8 cellular contexts compared by ENCODE assay signal in genomic region chrX:71095971-71096701, GRCh38. TPM values are rescaled to one million over a fixed set of nuclear protein-coding genes. Genes with fewer than 3 reads are reported as not detected.
DNase-seq lines count a peak whose midpoint lies in the region; ATAC-seq and TF ChIP-seq lines count a peak whose summit lies in the region.

No MANE protein-coding gene starts in this region.

- H3K4me1 Mint-ChIP-seq in memory B cell: peaks cover 13% of the 10 kb centered on the region

- peak overlapping the region; percentile 95 for H3K4me2 ChIP-seq in PC-9

- H3K9me2 ChIP-seq in PC-9 (ENCODE audit: insufficient read depth): no peaks in the 10 kb centered on the region

- H3K4me3 ChIP-seq in PC-9 (peak overlapping the region; percentile 68), colonic mucosa (peak overlapping the region; percentile 50), tibial artery (peak overlapping the region; percentile 61 to 66)

- peak overlapping the region; percentile 64 to 77 for H3K9ac ChIP-seq in colonic mucosa (ENCODE audit: low read depth in 2 of 2, low read length in 2 of 2)

- no peaks in the 10 kb centered on the region for H3K9me3 Mint-ChIP-seq in memory B cell

- H3K4me1 ChIP-seq in PC-9 (replicated peaks; ENCODE audit: insufficient read depth) (no peaks in the 10 kb centered on the region), colonic mucosa (no peaks in the 10 kb centered on the region), tibial artery (peaks cover 0 to 20% (median 8%) of the 10 kb centered on the region in 4 donors)

- CTCF ChIA-PET in PC-9 (lab: Charles Lee): no interaction called here

- H3K27ac ChIP-seq in PC-9: no peak overlapping the region
- peak overlapping the region; percentile 36 for H3K27ac ChIP-seq in colonic mucosa
- peak overlapping the region; percentile 76 to 79 for H3K27ac ChIP-seq in tibial artery

- H3F3A ChIP-seq in PC-9 (ENCODE audit: insufficient read depth, low read depth): no peaks in the 10 kb centered on the region

- H3K9me3 ChIP-seq in PC-9 (ENCODE audit: insufficient read depth, low read depth): no peaks in the 10 kb centered on the region
- no peaks in the 10 kb centered on the region for H3K9me3 ChIP-seq in colonic mucosa
- H3K9me3 ChIP-seq in tibial artery: no peaks in the 10 kb centered on the region

- no peaks in the 10 kb centered on the region for H3K36me3 ChIP-seq in PC-9 (ENCODE audit: low read depth)
- H3K36me3 ChIP-seq in colonic mucosa: no peaks in the 10 kb centered on the region
- H3K36me3 ChIP-seq in tibial artery: no peaks in the 10 kb centered on the region

- H3K27me3 Mint-ChIP-seq in memory B cell: no peaks in the 10 kb centered on the region

- TF ChIP-seq CTCF in PC-9 (conservative IDR thresholded peaks at IDR 0.05) (no peak), colonic mucosa (IDR thresholded peaks at IDR 0.05) (no peak), tibial artery (IDR thresholded peaks at IDR 0.05) (no peak)

- peak overlapping the region; percentile 96 for H3K4me3 Mint-ChIP-seq in memory B cell

- BruUV-seq in PC-9 (replicated peaks; lab: Mats Ljungman, UMichigan): TSS peak; percentile 72

- peak overlapping the region; percentile 97 for H3K27ac Mint-ChIP-seq in memory B cell

- POLR2A ChIA-PET in PC-9 (lab: Charles Lee; ENCODE audit: unreplicated experiment): no interaction called here

- no peaks in the 10 kb centered on the region for H4K20me1 ChIP-seq in PC-9 (ENCODE audit: insufficient read depth)

- peak; percentile 16 for ATAC-seq in HG02763 (IDR thresholded peaks at IDR 0.05; ENCODE audit: unreplicated experiment)
- peak; percentile 41 for ATAC-seq in memory B cell (ENCODE audit: low read depth)

- no peaks in the 10 kb centered on the region for H3K27me3 ChIP-seq in PC-9 (ENCODE audit: insufficient read depth, low read depth)
- H3K27me3 ChIP-seq in colonic mucosa: no peaks in the 10 kb centered on the region
- no peaks in the 10 kb centered on the region for H3K27me3 ChIP-seq in tibial artery

- intact Hi-C loops in PC-9 (cut with micrococcal nuclease; ENCODE audit: unreplicated experiment) (no loop called here), colonic mucosa (cut with DNase I) (no loop called here), tibial artery (cut with DNase I; ENCODE audit: low total_unique reads) (loop anchor here (10.0 kb wide), 1 partner anchor 79 kb away; no protein-coding TSS in a partner anchor)

- no peaks in the 10 kb centered on the region for H3K79me2 ChIP-seq in PC-9 (ENCODE audit: low read depth)

- DNase-seq in NCI-H1417 (lab: John Stamatoyannopoulos, UW): peak; percentile 31 to 71 (median 56)
- no peak for DNase-seq in NCI-H1417 treated with DMSO at 0.1 percent for 48 hours (lab: John Stamatoyannopoulos, UW)
- DNase-seq in PC-9: peak in 1 of 2 experiments; percentile 14
- peak; percentile 69 for DNase-seq in colonic mucosa
- DNase-seq in memory B cell (ENCODE audit: low spot score in 2 of 2): no peak
- peak in 1 of 2 donors; percentile 84 for DNase-seq in tibial artery
- no peak for DNase-seq in stimulated activated naive CD4-positive, alpha-beta T cell treated with Interleukin-2 at 50 U/mL for 16 hours (lab: John Stamatoyannopoulos, UW)

- no peaks in the 10 kb centered on the region for H3K36me3 Mint-ChIP-seq in memory B cell

- peak overlapping the region; percentile 90 for H2AFZ ChIP-seq in PC-9

RNA-seq across cellular contexts. Expression of gene FOXO4, which starts 0.5 kb away (rescaled TPM):
- 22.0 and 29.3 TPM in 2 replicates for total RNA-seq in PC-9 (2021)
- 10 to 100 TPM; 23.4 to 47.4 TPM for total RNA-seq in colonic mucosa

RNA-seq across cellular contexts. Expression of gene CXorf65, which starts 10.4 kb away (rescaled TPM):
- total RNA-seq in PC-9 (2021): not detected in 2 replicates
- total RNA-seq in colonic mucosa: not detected

RNA-seq across cellular contexts. Expression of gene IL2RG, which starts 15.2 kb away (rescaled TPM):
- total RNA-seq in PC-9 (2021) (not detected in 2 replicates), colonic mucosa (10 to 100 TPM; 46.0 to 61.0 TPM)

RNA-seq across cellular contexts. Expression of gene MED12, which starts 22.3 kb away (rescaled TPM):
- 32.7 and 51.6 TPM in 2 replicates for total RNA-seq in PC-9 (2021)
- 10 to 100 TPM; 35.1 to 39.7 TPM for total RNA-seq in colonic mucosa

RNA-seq across cellular contexts. Expression of gene SNX12, which starts 28.0 kb away (rescaled TPM):
- total RNA-seq in PC-9 (2021) (53.1 and 63.1 TPM in 2 replicates), colonic mucosa (10 to 100 TPM; 62.1 to 76.8 TPM)

Comparison
In these comparisons a context has a peak if more than half of its experiments do, and no peak if none do; other contexts are left out.
1. DNase-seq: peak in NCI-H1417 (3 of 3) and colonic mucosa (single experiment); none in NCI-H1417 treated with DMSO at 0.1 percent for 48 hours (single experiment), memory B cell (0 of 2) and stimulated activated naive CD4-positive, alpha-beta T cell treated with Interleukin-2 at 50 U/mL for 16 hours (single experiment).
2. RNA of gene IL2RG, which starts 15.2 kb away (total RNA-seq): 46.0 to 61.0 TPM in colonic mucosa; not detected in PC-9; every median in the first group is over 10 times any median in the second.
3. Peak in every context shown above with its lines, with median percentiles within 50 percentile points of each other: H3K4me3 ChIP-seq.